8 cellular contexts compared by ENCODE assay signal in genomic region chr7:48085433-48085791, GRCh38. TPM values are rescaled to one million over a fixed set of nuclear protein-coding genes. Genes with fewer than 3 reads are reported as not detected.
DNase-seq lines count a peak whose midpoint lies in the region; ATAC-seq and TF ChIP-seq lines count a peak whose summit lies in the region.

No MANE protein-coding gene starts in this region.

- H3K79me2 ChIP-seq in neural progenitor cell (ENCODE audit: low read depth) = no peaks in the 10 kb centered on the region

- H3K27me3 Mint-ChIP-seq in activated naive CD8-positive, alpha-beta T cell = no peaks in the 10 kb centered on the region
- H3K27me3 Mint-ChIP-seq in neural progenitor cell (ENCODE audit: insufficient read depth, low read depth) = peaks cover 3% of the 10 kb centered on the region

- H3K27me3 ChIP-seq in GM06990 (replicated peaks; ENCODE audit: control insufficient read depth, insufficient read depth, low read length) (no peaks in the 10 kb centered on the region), neural progenitor cell (peaks cover 6% of the 10 kb centered on the region), gastroesophageal sphincter (no peaks in the 10 kb centered on the region)

- DNase-seq in GM06990 (ENCODE audit: extremely low read depth, insufficient read length) (peak; percentile 15), HT-29 (ENCODE audit: low spot score) (peak; percentile 12), neural progenitor cell (ENCODE audit: low spot score) (no peak), dermis blood vessel endothelial cell (no peak), activated gamma-delta T cell treated with Interleukin-2 at 50 U/mL for 16 hours (no peak)

- no peaks in the 10 kb centered on the region for H3K36me3 ChIP-seq in GM06990 (ENCODE audit: control insufficient read depth, insufficient read depth, low read length)
- H3K36me3 ChIP-seq in neural progenitor cell = no peaks in the 10 kb centered on the region
- no peaks in the 10 kb centered on the region for H3K36me3 ChIP-seq in gastroesophageal sphincter

- peaks cover 36% of the 10 kb centered on the region for H3F3A ChIP-seq in neural progenitor cell (ENCODE audit: low read depth)

- H3K4me3 Mint-ChIP-seq in activated naive CD8-positive, alpha-beta T cell = peak overlapping the region; percentile 73
- H3K4me3 Mint-ChIP-seq in neural progenitor cell = no peak overlapping the region

- no peak for TF ChIP-seq EP300 in gastroesophageal sphincter (IDR thresholded peaks at IDR 0.05)

- no peak overlapping the region for H2AFZ ChIP-seq in neural progenitor cell (replicated peaks)

- TF ChIP-seq CTCF in GM06990 (IDR thresholded peaks at IDR 0.05; ENCODE audit: insufficient read depth, low read length, poor library complexity, severe bottlenecking) = no peak
- no peak for TF ChIP-seq CTCF in neural progenitor cell (IDR thresholded peaks at IDR 0.05)
- TF ChIP-seq CTCF in gastroesophageal sphincter (IDR thresholded peaks at IDR 0.05) = no peak

- ATAC-seq in gastroesophageal sphincter (no peak), GM21576 (IDR thresholded peaks at IDR 0.05; ENCODE audit: unreplicated experiment) (no peak)

- H3K27ac Mint-ChIP-seq in activated naive CD8-positive, alpha-beta T cell = peak overlapping the region; percentile 93
- peak overlapping the region; percentile 13 for H3K27ac Mint-ChIP-seq in neural progenitor cell

- no peak overlapping the region for H3K9ac ChIP-seq in neural progenitor cell

- no peaks in the 10 kb centered on the region for H4K20me1 ChIP-seq in neural progenitor cell (ENCODE audit: low read depth)

- peaks cover 68% of the 10 kb centered on the region for H3K4me1 Mint-ChIP-seq in activated naive CD8-positive, alpha-beta T cell (ENCODE audit: low read depth)
- peaks cover 16% of the 10 kb centered on the region for H3K4me1 Mint-ChIP-seq in neural progenitor cell

- TF ChIP-seq POLR2A in gastroesophageal sphincter (IDR thresholded peaks at IDR 0.05) = no peak

- no peak overlapping the region for H3K4me2 ChIP-seq in neural progenitor cell

- no peaks in the 10 kb centered on the region for H3K9me3 Mint-ChIP-seq in activated naive CD8-positive, alpha-beta T cell (ENCODE audit: low read depth)
- no peaks in the 10 kb centered on the region for H3K9me3 Mint-ChIP-seq in neural progenitor cell

- H3K27ac ChIP-seq in neural progenitor cell (no peak overlapping the region), gastroesophageal sphincter (peak overlapping the region in 2 of 4 donors; percentile 21 to 26)

- WGBS in gastroesophageal sphincter (ENCODE audit: low coverage in 1 of 2), 2 donors = 94% methylated on average over 1 of the region's 1 CpG; no CpG with 5 or more reads in 1 of the 2 donors

- no peaks in the 10 kb centered on the region for H3K36me3 Mint-ChIP-seq in activated naive CD8-positive, alpha-beta T cell
- H3K36me3 Mint-ChIP-seq in neural progenitor cell = no peaks in the 10 kb centered on the region

- H3K4me3 ChIP-seq in GM06990 (replicated peaks; ENCODE audit: low read depth, low read length) (no peak overlapping the region), neural progenitor cell (no peak overlapping the region), gastroesophageal sphincter (no peak overlapping the region)

- H3K9me3 ChIP-seq in neural progenitor cell (ENCODE audit: low read depth) (no peaks in the 10 kb centered on the region), gastroesophageal sphincter (no peaks in the 10 kb centered on the region)

- H3K4me1 ChIP-seq in neural progenitor cell (no peaks in the 10 kb centered on the region), gastroesophageal sphincter (peaks cover 0 to 28% (median 0%) of the 10 kb centered on the region in 3 donors)

RNA-seq across cellular contexts. Expression of gene UPP1, which starts 3.7 kb away (rescaled TPM):
- total RNA-seq in HT-29 (2014; rRNA removed; shearing (Covaris generic)) = 22.5 and 24.3 TPM in 2 replicates
- total RNA-seq in neural progenitor cell (ENCODE audit: low replicate concordance) (11.2 and 15.0 TPM in 2 replicates), dermis blood vessel endothelial cell (13.2 and 30.3 TPM in 2 replicates), gastroesophageal sphincter (10 to 100 TPM in 3 of 4 donors, 1 to 10 TPM in 1; 6.1 to 27.6 (median 12.0) TPM)

RNA-seq across cellular contexts. Expression of gene C7orf57, which starts 50.1 kb away (rescaled TPM):
- not detected in 2 replicates for total RNA-seq in HT-29 (2014; rRNA removed; shearing (Covaris generic))
- total RNA-seq in neural progenitor cell (ENCODE audit: low replicate concordance) (not detected in 2 replicates), dermis blood vessel endothelial cell (not detected in 2 replicates), gastroesophageal sphincter (not detected)

RNA-seq across cellular contexts. Expression of gene SUN3, which starts 56.5 kb away (rescaled TPM):
- total RNA-seq in HT-29 (2014; rRNA removed; shearing (Covaris generic)) = not detected in 2 replicates
- total RNA-seq in neural progenitor cell (ENCODE audit: low replicate concordance) = not detected in 2 replicates
- total RNA-seq in dermis blood vessel endothelial cell = not detected in 2 replicates
- not detected for total RNA-seq in gastroesophageal sphincter

Comparison
In these comparisons a context has a peak if more than half of its experiments do, and no peak if none do; other contexts are left out.
1. DNase-seq: peak in GM06990 (single experiment) and HT-29 (single experiment); none in neural progenitor cell (single experiment), dermis blood vessel endothelial cell (single experiment) and activated gamma-delta T cell treated with Interleukin-2 at 50 U/mL for 16 hours (single experiment).